Comparison of ENCODE assay signal across 9 cellular contexts in the genomic region with DNA sequence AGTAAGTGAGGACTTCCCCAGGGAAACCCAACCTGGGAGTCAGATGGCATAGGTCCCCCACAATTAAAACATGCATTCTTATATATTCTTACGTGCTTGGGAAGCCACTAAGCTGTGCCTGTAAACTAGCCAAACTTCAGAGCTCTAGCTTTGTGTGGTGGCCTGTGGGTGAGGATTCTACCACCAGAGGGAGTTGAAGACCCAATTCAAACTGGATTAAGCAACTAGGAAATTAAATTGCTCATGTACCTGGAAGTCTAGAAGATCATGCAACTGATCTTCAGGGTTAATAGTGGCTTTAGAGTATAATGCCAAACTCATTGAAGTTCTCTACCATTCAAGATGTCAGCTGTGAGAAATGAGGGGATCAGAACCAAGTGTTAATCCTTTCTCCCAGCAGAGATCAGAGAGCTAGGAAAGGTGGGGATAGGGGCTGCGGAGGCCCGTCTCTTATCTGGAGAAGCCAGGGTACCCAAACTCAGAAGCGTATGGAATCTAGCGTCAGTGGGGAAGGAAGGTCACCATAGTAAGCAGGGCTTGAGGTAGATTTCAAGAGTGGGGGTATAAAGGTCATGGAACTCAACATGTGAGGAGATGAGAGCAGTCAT. TPM values are rescaled to one million over a fixed set of nuclear protein-coding genes. Genes with fewer than 3 reads are reported as not detected.
DNase-seq lines count a peak whose midpoint lies in the region; ATAC-seq and TF ChIP-seq lines count a peak whose summit lies in the region.
"Had no signal": no experiment of that assay in that cellular context is flagged by ENCODE, and none has a peak within 500 bp of the region (broad histone marks: within the 10 kb centered on the region; RNA-seq: fewer than 3 reads in every experiment).

No MANE protein-coding gene starts in this region.

- H3K9me3 ChIP-seq in right atrium auricular region (no peaks in the 10 kb centered on the region), tibial nerve (no peaks in the 10 kb centered on the region), gastrocnemius medialis (no peaks in the 10 kb centered on the region)
- H3K9me3 ChIP-seq: neutrophil had no signal

- POLR2A ChIA-PET in GM10248 (lab: Yijun Ruan, JAX): no interaction called here

- H3K36me3 ChIP-seq in right atrium auricular region (no peaks in the 10 kb centered on the region), tibial nerve (no peaks in the 10 kb centered on the region), gastrocnemius medialis (no peaks in the 10 kb centered on the region)
- H3K36me3 ChIP-seq: neutrophil had no signal

- H3K27me3 Mint-ChIP-seq in activated naive CD8-positive, alpha-beta T cell treated with anti-CD3 and anti-CD28 coated beads, Interleukin-2, amount 50 U/mL, for 24 hours: peaks cover 2% of the 10 kb centered on the region

- H3K27me3 ChIP-seq in right atrium auricular region (no peaks in the 10 kb centered on the region), tibial nerve (no peaks in the 10 kb centered on the region), gastrocnemius medialis (no peaks in the 10 kb centered on the region)
- H3K27me3 ChIP-seq: neutrophil had no signal

- no peaks in the 10 kb centered on the region for H3K4me1 ChIP-seq in right atrium auricular region
- no peaks in the 10 kb centered on the region for H3K4me1 ChIP-seq in tibial nerve
- no peaks in the 10 kb centered on the region for H3K4me1 ChIP-seq in gastrocnemius medialis

- no peaks in the 10 kb centered on the region for H3K36me3 Mint-ChIP-seq in activated naive CD8-positive, alpha-beta T cell treated with anti-CD3 and anti-CD28 coated beads, Interleukin-2, amount 50 U/mL, for 24 hours (ENCODE audit: low read depth)

- no peak overlapping the region for H3K4me3 Mint-ChIP-seq in activated naive CD8-positive, alpha-beta T cell treated with anti-CD3 and anti-CD28 coated beads, Interleukin-2, amount 50 U/mL, for 24 hours

- DNase-seq in GM10248 (ENCODE audit: extremely low spot score) (no peak), Kasumi-1 (lab: John Stamatoyannopoulos, UW) (peak; percentile 18 to 58), SW480 (ENCODE audit: low spot score) (peak; percentile 31), right atrium auricular region (ENCODE audit: low spot score) (no peak), tibial nerve (ENCODE audit: low spot score in 2 of 2) (peak in 1 of 2 donors; percentile 41), gastrocnemius medialis (no peak)
- no peak for DNase-seq in activated naive CD8-positive, alpha-beta T cell treated with anti-CD3 and anti-CD28 coated beads, Interleukin-2, amount 50 U/mL, for 24 hours

- H3K27ac ChIP-seq in right atrium auricular region: no peak overlapping the region
- H3K27ac ChIP-seq in tibial nerve: no peak overlapping the region
- H3K27ac ChIP-seq in gastrocnemius medialis: no peak overlapping the region
- H3K27ac ChIP-seq: neutrophil had no signal

- no peaks in the 10 kb centered on the region for H3K4me1 Mint-ChIP-seq in activated naive CD8-positive, alpha-beta T cell treated with anti-CD3 and anti-CD28 coated beads, Interleukin-2, amount 50 U/mL, for 24 hours

- in situ Hi-C loops in gastrocnemius medialis (cut with MboI; ENCODE audit: low sequenced_read_pairs in 4 of 4): loop anchor here in 3 of 4 donors (10.0 to 25.0 kb wide), 2 partner anchors 416 to 418 kb away; no protein-coding TSS in a partner anchor

- 72 to 75% methylated on average over 5 of the region's 5 CpGs for WGBS in tibial nerve, 2 donors

- TF ChIP-seq CTCF in GM10248 (IDR thresholded peaks at IDR 0.05; ENCODE audit: control extremely low read depth, extremely low read depth, low read depth, missing control alignments) (peak; percentile 44), right atrium auricular region (IDR thresholded peaks at IDR 0.05) (peak; percentile 18 to 64), tibial nerve (IDR thresholded peaks at IDR 0.05) (peak in 3 of 5 experiments; percentile 13 to 38 (median 20)), gastrocnemius medialis (IDR thresholded peaks at IDR 0.05 in 4 of 5, conservative IDR thresholded peaks at IDR 0.05 in 1 of 5) (peak in 2 of 5 experiments; percentile 22 to 23)

- H3K4me3 ChIP-seq in right atrium auricular region (no peak overlapping the region), tibial nerve (no peak overlapping the region), gastrocnemius medialis (no peak overlapping the region)

- no peaks in the 10 kb centered on the region for H3K9me3 Mint-ChIP-seq in activated naive CD8-positive, alpha-beta T cell treated with anti-CD3 and anti-CD28 coated beads, Interleukin-2, amount 50 U/mL, for 24 hours

- TF ChIP-seq POLR2A in tibial nerve (IDR thresholded peaks at IDR 0.05) (no peak), gastrocnemius medialis (IDR thresholded peaks at IDR 0.05) (no peak)

- no peak for ATAC-seq in activated naive CD8-positive, alpha-beta T cell treated with anti-CD3 and anti-CD28 coated beads, Interleukin-2, amount 50 U/mL, for 24 hours
- no peak for ATAC-seq in gastrocnemius medialis
- ATAC-seq in GM18870 (IDR thresholded peaks at IDR 0.05; ENCODE audit: unreplicated experiment): no peak

- no peak for TF ChIP-seq EP300 in tibial nerve (IDR thresholded peaks at IDR 0.05)

- intact Hi-C loops in gastrocnemius medialis (cut with DNase I; ENCODE audit: low total_unique reads): loop anchor here (5.0 kb wide), 1 partner anchor 413 kb away; no protein-coding TSS in a partner anchor

- no peak overlapping the region for H3K27ac Mint-ChIP-seq in activated naive CD8-positive, alpha-beta T cell treated with anti-CD3 and anti-CD28 coated beads, Interleukin-2, amount 50 U/mL, for 24 hours

- CTCF ChIA-PET in GM10248 (lab: Yijun Ruan, JAX): interaction anchor here (0.8 to 1.5 kb wide), 2 partner anchors 13 to 48 kb away, joined by 3 read pairs; no protein-coding TSS in a partner anchor

RNA-seq across cellular contexts. Expression of gene CCDC85A, which starts 53.2 kb away (rescaled TPM):
- total RNA-seq in right atrium auricular region (1 to 10 TPM; 2.4 to 5.0 TPM), tibial nerve (10 to 100 TPM in 1 of 4 donors, 1 to 10 TPM in 3; 2.8 to 12.2 (median 5.4) TPM), gastrocnemius medialis (1 to 10 TPM; 4.6 to 8.2 (median 6.1) TPM)

Comparison
In these comparisons a context has a peak if more than half of its experiments do, and no peak if none do; other contexts are left out.
1. DNase-seq: peak in Kasumi-1 (2 of 2) and SW480 (single experiment); none in GM10248 (single experiment), right atrium auricular region (single experiment), activated naive CD8-positive, alpha-beta T cell treated with anti-CD3 and anti-CD28 coated beads, Interleukin-2, amount 50 U/mL, for 24 hours (single experiment) and gastrocnemius medialis (0 of 2).